Comparison of ENCODE assay signal across 1 cellular context in the genomic region with DNA sequence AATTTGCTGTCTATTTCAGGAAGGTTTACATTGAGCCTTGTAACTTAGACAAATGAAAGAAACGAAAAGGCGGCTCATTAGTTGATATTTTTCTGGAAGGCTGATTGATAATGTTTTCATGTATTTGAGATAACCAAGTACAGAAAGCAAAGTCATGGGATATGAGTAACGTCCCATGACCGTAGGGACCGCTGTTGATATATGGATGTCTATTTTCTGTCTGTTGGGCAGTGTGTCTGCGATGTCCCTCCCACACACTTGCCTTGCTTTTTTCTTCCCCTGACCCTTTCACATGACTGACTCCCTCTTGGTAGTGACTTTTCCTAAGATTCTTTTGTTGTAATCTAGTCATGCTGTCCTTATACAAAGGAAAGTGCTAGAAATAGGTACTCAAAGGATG.
A peak's percentile ranks its signal among the peaks of the same experiment; 100 is the strongest.
TF ChIP-seq lines count a peak whose summit lies in the region.

No MANE protein-coding gene starts in this region.

TF ChIP-seq in K562, 482 proteins besides CTCF, POLR2A, EP300 and RAD21 (continued from another document and continues in another):
- TF ChIP-seq, protein P1, sequence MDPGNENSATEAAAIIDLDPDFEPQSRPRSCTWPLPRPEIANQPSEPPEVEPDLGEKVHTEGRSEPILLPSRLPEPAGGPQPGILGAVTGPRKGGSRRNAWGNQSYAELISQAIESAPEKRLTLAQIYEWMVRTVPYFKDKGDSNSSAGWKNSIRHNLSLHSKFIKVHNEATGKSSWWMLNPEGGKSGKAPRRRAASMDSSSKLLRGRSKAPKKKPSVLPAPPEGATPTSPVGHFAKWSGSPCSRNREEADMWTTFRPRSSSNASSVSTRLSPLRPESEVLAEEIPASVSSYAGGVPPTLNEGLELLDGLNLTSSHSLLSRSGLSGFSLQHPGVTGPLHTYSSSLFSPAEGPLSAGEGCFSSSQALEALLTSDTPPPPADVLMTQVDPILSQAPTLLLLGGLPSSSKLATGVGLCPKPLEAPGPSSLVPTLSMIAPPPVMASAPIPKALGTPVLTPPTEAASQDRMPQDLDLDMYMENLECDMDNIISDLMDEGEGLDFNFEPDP (CRISPR knock-in tag; IDR thresholded peaks at IDR 0.05): no peak
- TF ChIP-seq ZNF217 (CRISPR knock-in tag; IDR thresholded peaks at IDR 0.05) (no peak), ZBTB8A (IDR thresholded peaks at IDR 0.05; ENCODE audit: partially characterized antibody) (no peak), NCOR1 (IDR thresholded peaks at IDR 0.05) (peak; percentile 55), ARHGAP35 (IDR thresholded peaks at IDR 0.05; ENCODE audit: partially characterized antibody) (no peak), ZFP30 (CRISPR knock-in tag; IDR thresholded peaks at IDR 0.05; ENCODE audit: borderline replicate concordance) (no peak), MAFK (IDR thresholded peaks at IDR 0.05; ENCODE audit: low read length) (peak; percentile 60), ZNF77 (CRISPR knock-in tag; IDR thresholded peaks at IDR 0.05) (no peak), TCFL5 (CRISPR knock-in tag; conservative IDR thresholded peaks at IDR 0.05) (no peak), GABPB2 (CRISPR knock-in tag; conservative IDR thresholded peaks at IDR 0.05) (no peak), HSF4 (CRISPR knock-in tag; IDR thresholded peaks at IDR 0.05; ENCODE audit: borderline replicate concordance) (no peak), ZNF232 (CRISPR knock-in tag; IDR thresholded peaks at IDR 0.05) (no peak), SNIP1 (IDR thresholded peaks at IDR 0.05; ENCODE audit: low read depth) (no peak), SRSF9 (IDR thresholded peaks at IDR 0.05; ENCODE audit: borderline replicate concordance, low read depth, low read length) (no peak), CBX3 (IDR thresholded peaks at IDR 0.05; ENCODE audit: borderline replicate concordance in 1 of 2, low read length in 2 of 2) (peak in 1 of 2 experiments; percentile 22; a peak in 1 of 3 replicates), ZNF75A (CRISPR knock-in tag; IDR thresholded peaks at IDR 0.05) (no peak), ETV1 (tag; conservative IDR thresholded peaks at IDR 0.05; ENCODE audit: low read depth) (peak; percentile 52; the same call in 1 of the 2 replicates), ZNF707 (CRISPR knock-in tag; conservative IDR thresholded peaks at IDR 0.05) (no peak), BRCA1 (IDR thresholded peaks at IDR 0.05) (no peak), BRCA1 (CRISPR knock-in tag; IDR thresholded peaks at IDR 0.05) (no peak), GABPA (tag; conservative IDR thresholded peaks at IDR 0.05; ENCODE audit: low read depth) (no peak), PCBP1 (IDR thresholded peaks at IDR 0.05; ENCODE audit: low read depth, low read length, poor library complexity, severe bottlenecking) (no peak), ZFX (CRISPR knock-in tag; IDR thresholded peaks at IDR 0.05) (no peak), KAT8 (IDR thresholded peaks at IDR 0.05; ENCODE audit: low read depth) (no peak), SIN3B (IDR thresholded peaks at IDR 0.05; ENCODE audit: low read depth) (no peak), BRF1 (IDR thresholded peaks at IDR 0.05; ENCODE audit: borderline replicate concordance, extremely low read depth, insufficient read length) (no peak), FOXJ3 (CRISPR knock-in tag; IDR thresholded peaks at IDR 0.05) (no peak), ZNF253 (CRISPR knock-in tag; conservative IDR thresholded peaks at IDR 0.05) (no peak), XRCC3 (IDR thresholded peaks at IDR 0.05) (no peak), ATF1 (CRISPR knock-in tag; IDR thresholded peaks at IDR 0.05) (no peak), ATF1 (tag; IDR thresholded peaks at IDR 0.05) (0 out of 2 replicates have a peak, but pooled peaks have one; percentile 26), HNRNPLL (IDR thresholded peaks at IDR 0.05; ENCODE audit: low read depth, low read length, poor library complexity, severe bottlenecking) (no peak), MYC (IDR thresholded peaks at IDR 0.05; ENCODE audit: low read depth, low read length) (no peak), MYC (CRISPR knock-in tag; IDR thresholded peaks at IDR 0.05; ENCODE audit: borderline replicate concordance, low read depth) (no peak), RBM22 (IDR thresholded peaks at IDR 0.05; ENCODE audit: low read depth, low read length, poor library complexity, severe bottlenecking) (no peak), HDAC8 (tag; IDR thresholded peaks at IDR 0.05) (no peak), ZC3H4 (CRISPR knock-in tag; IDR thresholded peaks at IDR 0.05; ENCODE audit: borderline replicate concordance) (no peak), NR3C1 (CRISPR knock-in tag; IDR thresholded peaks at IDR 0.05) (no peak)
- TF ChIP-seq, protein P2, sequence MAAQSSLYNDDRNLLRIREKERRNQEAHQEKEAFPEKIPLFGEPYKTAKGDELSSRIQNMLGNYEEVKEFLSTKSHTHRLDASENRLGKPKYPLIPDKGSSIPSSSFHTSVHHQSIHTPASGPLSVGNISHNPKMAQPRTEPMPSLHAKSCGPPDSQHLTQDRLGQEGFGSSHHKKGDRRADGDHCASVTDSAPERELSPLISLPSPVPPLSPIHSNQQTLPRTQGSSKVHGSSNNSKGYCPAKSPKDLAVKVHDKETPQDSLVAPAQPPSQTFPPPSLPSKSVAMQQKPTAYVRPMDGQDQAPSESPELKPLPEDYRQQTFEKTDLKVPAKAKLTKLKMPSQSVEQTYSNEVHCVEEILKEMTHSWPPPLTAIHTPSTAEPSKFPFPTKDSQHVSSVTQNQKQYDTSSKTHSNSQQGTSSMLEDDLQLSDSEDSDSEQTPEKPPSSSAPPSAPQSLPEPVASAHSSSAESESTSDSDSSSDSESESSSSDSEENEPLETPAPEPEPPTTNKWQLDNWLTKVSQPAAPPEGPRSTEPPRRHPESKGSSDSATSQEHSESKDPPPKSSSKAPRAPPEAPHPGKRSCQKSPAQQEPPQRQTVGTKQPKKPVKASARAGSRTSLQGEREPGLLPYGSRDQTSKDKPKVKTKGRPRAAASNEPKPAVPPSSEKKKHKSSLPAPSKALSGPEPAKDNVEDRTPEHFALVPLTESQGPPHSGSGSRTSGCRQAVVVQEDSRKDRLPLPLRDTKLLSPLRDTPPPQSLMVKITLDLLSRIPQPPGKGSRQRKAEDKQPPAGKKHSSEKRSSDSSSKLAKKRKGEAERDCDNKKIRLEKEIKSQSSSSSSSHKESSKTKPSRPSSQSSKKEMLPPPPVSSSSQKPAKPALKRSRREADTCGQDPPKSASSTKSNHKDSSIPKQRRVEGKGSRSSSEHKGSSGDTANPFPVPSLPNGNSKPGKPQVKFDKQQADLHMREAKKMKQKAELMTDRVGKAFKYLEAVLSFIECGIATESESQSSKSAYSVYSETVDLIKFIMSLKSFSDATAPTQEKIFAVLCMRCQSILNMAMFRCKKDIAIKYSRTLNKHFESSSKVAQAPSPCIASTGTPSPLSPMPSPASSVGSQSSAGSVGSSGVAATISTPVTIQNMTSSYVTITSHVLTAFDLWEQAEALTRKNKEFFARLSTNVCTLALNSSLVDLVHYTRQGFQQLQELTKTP (IDR thresholded peaks at IDR 0.05; ENCODE audit: low read depth in 1 of 2, partially characterized antibody in 2 of 2): no peak
- TF ChIP-seq, protein P3, sequence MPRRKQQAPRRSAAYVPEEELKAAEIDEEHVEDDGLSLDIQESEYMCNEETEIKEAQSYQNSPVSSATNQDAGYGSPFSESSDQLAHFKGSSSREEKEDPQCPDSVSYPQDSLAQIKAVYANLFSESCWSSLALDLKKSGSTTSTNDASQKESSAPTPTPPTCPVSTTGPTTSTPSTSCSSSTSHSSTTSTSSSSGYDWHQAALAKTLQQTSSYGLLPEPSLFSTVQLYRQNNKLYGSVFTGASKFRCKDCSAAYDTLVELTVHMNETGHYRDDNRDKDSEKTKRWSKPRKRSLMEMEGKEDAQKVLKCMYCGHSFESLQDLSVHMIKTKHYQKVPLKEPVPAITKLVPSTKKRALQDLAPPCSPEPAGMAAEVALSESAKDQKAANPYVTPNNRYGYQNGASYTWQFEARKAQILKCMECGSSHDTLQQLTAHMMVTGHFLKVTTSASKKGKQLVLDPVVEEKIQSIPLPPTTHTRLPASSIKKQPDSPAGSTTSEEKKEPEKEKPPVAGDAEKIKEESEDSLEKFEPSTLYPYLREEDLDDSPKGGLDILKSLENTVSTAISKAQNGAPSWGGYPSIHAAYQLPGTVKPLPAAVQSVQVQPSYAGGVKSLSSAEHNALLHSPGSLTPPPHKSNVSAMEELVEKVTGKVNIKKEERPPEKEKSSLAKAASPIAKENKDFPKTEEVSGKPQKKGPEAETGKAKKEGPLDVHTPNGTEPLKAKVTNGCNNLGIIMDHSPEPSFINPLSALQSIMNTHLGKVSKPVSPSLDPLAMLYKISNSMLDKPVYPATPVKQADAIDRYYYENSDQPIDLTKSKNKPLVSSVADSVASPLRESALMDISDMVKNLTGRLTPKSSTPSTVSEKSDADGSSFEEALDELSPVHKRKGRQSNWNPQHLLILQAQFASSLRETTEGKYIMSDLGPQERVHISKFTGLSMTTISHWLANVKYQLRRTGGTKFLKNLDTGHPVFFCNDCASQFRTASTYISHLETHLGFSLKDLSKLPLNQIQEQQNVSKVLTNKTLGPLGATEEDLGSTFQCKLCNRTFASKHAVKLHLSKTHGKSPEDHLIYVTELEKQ (CRISPR knock-in tag; IDR thresholded peaks at IDR 0.05): no peak
- TF ChIP-seq, protein P4, sequence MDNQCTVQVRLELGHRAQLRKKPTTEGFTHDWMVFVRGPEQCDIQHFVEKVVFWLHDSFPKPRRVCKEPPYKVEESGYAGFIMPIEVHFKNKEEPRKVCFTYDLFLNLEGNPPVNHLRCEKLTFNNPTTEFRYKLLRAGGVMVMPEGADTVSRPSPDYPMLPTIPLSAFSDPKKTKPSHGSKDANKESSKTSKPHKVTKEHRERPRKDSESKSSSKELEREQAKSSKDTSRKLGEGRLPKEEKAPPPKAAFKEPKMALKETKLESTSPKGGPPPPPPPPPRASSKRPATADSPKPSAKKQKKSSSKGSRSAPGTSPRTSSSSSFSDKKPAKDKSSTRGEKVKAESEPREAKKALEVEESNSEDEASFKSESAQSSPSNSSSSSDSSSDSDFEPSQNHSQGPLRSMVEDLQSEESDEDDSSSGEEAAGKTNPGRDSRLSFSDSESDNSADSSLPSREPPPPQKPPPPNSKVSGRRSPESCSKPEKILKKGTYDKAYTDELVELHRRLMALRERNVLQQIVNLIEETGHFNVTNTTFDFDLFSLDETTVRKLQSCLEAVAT (IDR thresholded peaks at IDR 0.05): no peak
- TF ChIP-seq, protein P5, sequence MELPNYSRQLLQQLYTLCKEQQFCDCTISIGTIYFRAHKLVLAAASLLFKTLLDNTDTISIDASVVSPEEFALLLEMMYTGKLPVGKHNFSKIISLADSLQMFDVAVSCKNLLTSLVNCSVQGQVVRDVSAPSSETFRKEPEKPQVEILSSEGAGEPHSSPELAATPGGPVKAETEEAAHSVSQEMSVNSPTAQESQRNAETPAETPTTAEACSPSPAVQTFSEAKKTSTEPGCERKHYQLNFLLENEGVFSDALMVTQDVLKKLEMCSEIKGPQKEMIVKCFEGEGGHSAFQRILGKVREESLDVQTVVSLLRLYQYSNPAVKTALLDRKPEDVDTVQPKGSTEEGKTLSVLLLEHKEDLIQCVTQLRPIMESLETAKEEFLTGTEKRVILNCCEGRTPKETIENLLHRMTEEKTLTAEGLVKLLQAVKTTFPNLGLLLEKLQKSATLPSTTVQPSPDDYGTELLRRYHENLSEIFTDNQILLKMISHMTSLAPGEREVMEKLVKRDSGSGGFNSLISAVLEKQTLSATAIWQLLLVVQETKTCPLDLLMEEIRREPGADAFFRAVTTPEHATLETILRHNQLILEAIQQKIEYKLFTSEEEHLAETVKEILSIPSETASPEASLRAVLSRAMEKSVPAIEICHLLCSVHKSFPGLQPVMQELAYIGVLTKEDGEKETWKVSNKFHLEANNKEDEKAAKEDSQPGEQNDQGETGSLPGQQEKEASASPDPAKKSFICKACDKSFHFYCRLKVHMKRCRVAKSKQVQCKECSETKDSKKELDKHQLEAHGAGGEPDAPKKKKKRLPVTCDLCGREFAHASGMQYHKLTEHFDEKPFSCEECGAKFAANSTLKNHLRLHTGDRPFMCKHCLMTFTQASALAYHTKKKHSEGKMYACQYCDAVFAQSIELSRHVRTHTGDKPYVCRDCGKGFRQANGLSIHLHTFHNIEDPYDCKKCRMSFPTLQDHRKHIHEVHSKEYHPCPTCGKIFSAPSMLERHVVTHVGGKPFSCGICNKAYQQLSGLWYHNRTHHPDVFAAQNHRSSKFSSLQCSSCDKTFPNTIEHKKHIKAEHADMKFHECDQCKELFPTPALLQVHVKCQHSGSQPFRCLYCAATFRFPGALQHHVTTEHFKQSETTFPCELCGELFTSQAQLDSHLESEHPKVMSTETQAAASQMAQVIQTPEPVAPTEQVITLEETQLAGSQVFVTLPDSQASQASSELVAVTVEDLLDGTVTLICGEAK (IDR thresholded peaks at IDR 0.05): no peak
- TF ChIP-seq, protein P5 (CRISPR knock-in tag; IDR thresholded peaks at IDR 0.05): no peak
- TF ChIP-seq, protein P6, sequence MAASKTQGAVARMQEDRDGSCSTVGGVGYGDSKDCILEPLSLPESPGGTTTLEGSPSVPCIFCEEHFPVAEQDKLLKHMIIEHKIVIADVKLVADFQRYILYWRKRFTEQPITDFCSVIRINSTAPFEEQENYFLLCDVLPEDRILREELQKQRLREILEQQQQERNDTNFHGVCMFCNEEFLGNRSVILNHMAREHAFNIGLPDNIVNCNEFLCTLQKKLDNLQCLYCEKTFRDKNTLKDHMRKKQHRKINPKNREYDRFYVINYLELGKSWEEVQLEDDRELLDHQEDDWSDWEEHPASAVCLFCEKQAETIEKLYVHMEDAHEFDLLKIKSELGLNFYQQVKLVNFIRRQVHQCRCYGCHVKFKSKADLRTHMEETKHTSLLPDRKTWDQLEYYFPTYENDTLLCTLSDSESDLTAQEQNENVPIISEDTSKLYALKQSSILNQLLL (CRISPR knock-in tag; IDR thresholded peaks at IDR 0.05; ENCODE audit: borderline replicate concordance): no peak
